8 cellular contexts compared by ENCODE assay signal in the genomic region with DNA sequence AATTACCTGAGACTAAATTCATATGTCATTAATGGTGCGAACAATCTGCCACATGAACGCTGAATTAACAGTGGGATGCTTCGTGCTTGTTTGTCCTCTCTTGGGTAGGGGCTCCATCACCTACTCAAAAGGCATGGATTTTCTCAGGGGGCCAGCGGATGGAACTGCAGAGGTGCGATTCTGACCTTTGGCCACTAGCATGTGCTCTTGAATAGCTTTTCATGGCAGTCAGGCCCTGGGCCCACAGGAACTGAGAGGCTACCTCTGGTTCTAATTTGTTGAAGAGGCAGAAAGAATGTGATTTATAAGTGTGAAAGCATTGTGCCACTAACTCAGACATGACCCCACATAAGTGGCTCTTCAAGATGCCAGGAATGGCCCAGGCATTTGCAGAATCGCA.
DNase-seq lines count a peak whose midpoint lies in the region; ATAC-seq and TF ChIP-seq lines count a peak whose summit lies in the region.

No MANE protein-coding gene starts in this region.

- H3K9me2 ChIP-seq in OCI-LY7 (ENCODE audit: insufficient read depth, low read length) = no peaks in the 10 kb centered on the region

- no TSS peak for BruUV-seq in OCI-LY7 (replicated peaks; lab: Mats Ljungman, UMichigan)

- peaks cover 4% of the 10 kb centered on the region for H3K27me3 ChIP-seq in foreskin keratinocyte
- H3K27me3 ChIP-seq in upper lobe of left lung = no peaks in the 10 kb centered on the region

- DNase-seq in EH (ENCODE audit: low read depth) (peak; percentile 54), OCI-LY7 (ENCODE audit: low spot score) (peak; percentile 14), foreskin keratinocyte (peak in 1 of 2 donors; percentile 13), upper lobe of left lung (peak in 1 of 2 donors; percentile 24), NCI-H1436 (lab: John Stamatoyannopoulos, UW) (no peak), OCI-M2 (lab: John Stamatoyannopoulos, UW; ENCODE audit: unreplicated experiment) (no peak), foreskin melanocyte (no peak)

- H3K27ac ChIP-seq in OCI-LY7 (ENCODE audit: low read depth, low read length, poor library complexity, severe bottlenecking) (no peak overlapping the region), foreskin keratinocyte (no peak overlapping the region), upper lobe of left lung (no peak overlapping the region)

- TF ChIP-seq CTCF in OCI-LY7 (conservative IDR thresholded peaks at IDR 0.05; ENCODE audit: low read length) = peak; percentile 72
- peak; percentile 83 for TF ChIP-seq CTCF in foreskin keratinocyte (conservative IDR thresholded peaks at IDR 0.05)
- TF ChIP-seq CTCF in upper lobe of left lung (IDR thresholded peaks at IDR 0.05) = peak in 3 of 6 experiments; percentile 11 to 45 (median 19)

- CTCF ChIA-PET in OCI-LY7 (lab: Charles Lee; ENCODE audit: unreplicated experiment) = no interaction called here

- no peaks in the 10 kb centered on the region for H4K20me1 ChIP-seq in OCI-LY7 (ENCODE audit: insufficient read depth, low read length)

- H2AFZ ChIP-seq in OCI-LY7 (ENCODE audit: low read length) = no peak overlapping the region

- no peak overlapping the region for H3K4me3 ChIP-seq in OCI-LY7 (ENCODE audit: low read depth, low read length, poor library complexity, severe bottlenecking)
- H3K4me3 ChIP-seq in upper lobe of left lung = no peak overlapping the region

- no peaks in the 10 kb centered on the region for H3K9me3 ChIP-seq in OCI-LY7 (ENCODE audit: low read length)
- no peaks in the 10 kb centered on the region for H3K9me3 ChIP-seq in upper lobe of left lung

- TF ChIP-seq EP300 in upper lobe of left lung (IDR thresholded peaks at IDR 0.05) = no peak

- no peaks in the 10 kb centered on the region for H3K79me2 ChIP-seq in OCI-LY7 (ENCODE audit: insufficient read depth, low read depth, low read length)

- POLR2A ChIA-PET in OCI-LY7 (lab: Charles Lee) = no interaction called here

- 23 to 25% methylated on average over 4 to 6 of the region's 6 CpGs for WGBS in upper lobe of left lung, 2 donors

- no peaks in the 10 kb centered on the region for H3K4me1 ChIP-seq in OCI-LY7 (ENCODE audit: insufficient read depth, low read length, poor library complexity, severe bottlenecking)
- H3K4me1 ChIP-seq in foreskin keratinocyte = no peaks in the 10 kb centered on the region
- no peaks in the 10 kb centered on the region for H3K4me1 ChIP-seq in upper lobe of left lung

- H3K4me2 ChIP-seq in OCI-LY7 (ENCODE audit: low read length) = no peak overlapping the region

- no peak for TF ChIP-seq POLR2A in upper lobe of left lung (IDR thresholded peaks at IDR 0.05)

- peak; percentile 66 for ATAC-seq in GM21529 (IDR thresholded peaks at IDR 0.05; ENCODE audit: unreplicated experiment)
- ATAC-seq in foreskin keratinocyte = peak; percentile 61
- ATAC-seq in upper lobe of left lung (ENCODE audit: low FRiP score in 2 of 2) = peak; percentile 46 to 61

- intact Hi-C loops in OCI-LY7 (cut with micrococcal nuclease; ENCODE audit: unreplicated experiment) = no loop called here

- H3K36me3 ChIP-seq in OCI-LY7 (ENCODE audit: insufficient read depth, low read length) = no peaks in the 10 kb centered on the region
- H3K36me3 ChIP-seq in upper lobe of left lung = no peaks in the 10 kb centered on the region

Comparison
In these comparisons a context has a peak if more than half of its experiments do, and no peak if none do; other contexts are left out.
1. DNase-seq: peak in EH (single experiment) and OCI-LY7 (single experiment); none in NCI-H1436 (single experiment), OCI-M2 (single experiment) and foreskin melanocyte (single experiment).
2. Peak in every context shown above with its lines, with median percentiles within 50 percentile points of each other: ATAC-seq.